In genomic region chr15:98844261-98844660, GRCh38 we compare ENCODE assay signal across 22 cellular contexts.
"Had no signal": no experiment of that assay in that cellular context is flagged by ENCODE, and none has a peak within 500 bp of the region (broad histone marks: within the 10 kb centered on the region; RNA-seq: fewer than 3 reads in every experiment).

No MANE protein-coding gene starts in this region.

- H3K27ac Mint-ChIP-seq: activated B cell treated with CpG ODN at 0.5 μM for 24 hours; activated CD8-positive, alpha-beta T cell treated with anti-CD3 and anti-CD28 coated beads for 36 hours; brain had no signal

- H3K4me1 Mint-ChIP-seq: activated B cell treated with CpG ODN at 0.5 μM for 24 hours had no signal

- H3K36me3 ChIP-seq: lower lobe of right lung, ovary, sigmoid colon, spleen, uterus had no signal

- DNase-seq: activated B cell treated with CpG ODN at 0.5 μM for 24 hours; activated CD4-positive, alpha-beta T cell treated with anti-CD3 and anti-CD28 coated beads for 48 hours; activated CD8-positive, alpha-beta T cell treated with anti-CD3 and anti-CD28 coated beads for 36 hours; activated effector memory CD4-positive, alpha-beta T cell treated with anti-CD3 and anti-CD28 coated beads, Interleukin-2, amount 50 U/mL, for 16 hours; activated T-cell treated with anti-CD3 and anti-CD28 coated beads, Interleukin-2, amount 50 U/mL, for 4 hours; amygdala; cortex of kidney; effector CD4-positive, alpha-beta T cell; foreskin melanocyte; head of caudate nucleus; left cardiac atrium; lower lobe of right lung; ovary; sigmoid colon; spleen; stimulated activated CD4-positive, alpha-beta T cell treated with anti-CD3 and anti-CD28 coated beads, Interleukin-1b, Interleukin-23, amount 100 ng/mL, for 48 hours; T-helper 2 cell; uterus had no signal

- H3K4me3 ChIP-seq: lower lobe of right lung, ovary, sigmoid colon, spleen, uterus had no signal

- H3K4me3 Mint-ChIP-seq: activated B cell treated with CpG ODN at 0.5 μM for 24 hours; activated CD8-positive, alpha-beta T cell treated with anti-CD3 and anti-CD28 coated beads for 36 hours; activated T-cell treated with anti-CD3 and anti-CD28 coated beads, Interleukin-2, amount 50 U/mL, for 4 hours; brain; central memory CD8-positive, alpha-beta T cell had no signal

- H3K27me3 Mint-ChIP-seq: activated CD8-positive, alpha-beta T cell treated with anti-CD3 and anti-CD28 coated beads for 36 hours had no signal

- H3K9me3 Mint-ChIP-seq: activated B cell treated with CpG ODN at 0.5 μM for 24 hours; activated CD8-positive, alpha-beta T cell treated with anti-CD3 and anti-CD28 coated beads for 36 hours; activated T-cell treated with anti-CD3 and anti-CD28 coated beads, Interleukin-2, amount 50 U/mL, for 4 hours; brain; central memory CD8-positive, alpha-beta T cell; neural crest cell had no signal

- H3K9me3 ChIP-seq: lower lobe of right lung, ovary, sigmoid colon, spleen, uterus had no signal

- ATAC-seq: activated CD8-positive, alpha-beta T cell treated with anti-CD3 and anti-CD28 coated beads for 36 hours; activated naive CD4-positive, alpha-beta T cell treated with anti-CD3 and anti-CD28 coated beads, Interleukin-2, amount 50 U/mL, for 72 hours; activated T-cell treated with anti-CD3 and anti-CD28 coated beads, Interleukin-2, amount 50 U/mL, for 4 hours; lower lobe of right lung had no signal

- H3K27ac ChIP-seq: lower lobe of right lung, ovary, sigmoid colon had no signal
